In genomic region chr3:104956620-104957345, GRCh38 we compare ENCODE assay signal across 23 cellular contexts.
DNase-seq lines count a peak whose midpoint lies in the region; ATAC-seq, FAIRE-seq and TF ChIP-seq lines count a peak whose summit lies in the region.
"Had no signal": no experiment of that assay in that cellular context is flagged by ENCODE, and none has a peak within 500 bp of the region (broad histone marks: within the 10 kb centered on the region; RNA-seq: fewer than 3 reads in every experiment).

No MANE protein-coding gene starts in this region.

- H3K79me2 ChIP-seq in GM23338 (replicated peaks; ENCODE audit: insufficient read depth) (no peaks in the 10 kb centered on the region), H1 (ENCODE audit: control insufficient read depth in 1 of 2, insufficient read depth in 2 of 2, low read length in 2 of 2) (no peaks in the 10 kb centered on the region)

- H3K18ac ChIP-seq in H1 (ENCODE audit: extremely low read depth, low read length): no peak overlapping the region

- peak overlapping the region; percentile 25; the same call in 1 of the 2 replicates for H4K8ac ChIP-seq in H1 (ENCODE audit: extremely low read depth, insufficient read depth, low read length)

- no peak overlapping the region for H3K23ac ChIP-seq in H1 (ENCODE audit: insufficient read length)

- no peak overlapping the region for H2BK20ac ChIP-seq in H1 (ENCODE audit: low read length)

- TF ChIP-seq CTCF in GM23338 (conservative IDR thresholded peaks at IDR 0.05; ENCODE audit: low read depth in 2 of 2) (no peak), H1 (IDR thresholded peaks at IDR 0.05; ENCODE audit: control extremely low read depth in 1 of 3, insufficient read depth in 1 of 3, low read depth in 1 of 3, low read length in 3 of 3) (no peak)

- no peaks in the 10 kb centered on the region for H3K27me3 ChIP-seq in GM23338 (ENCODE audit: insufficient read depth)
- H3K27me3 ChIP-seq in H1 (replicated peaks in 1 of 4; ENCODE audit: control insufficient read depth in 3 of 4, extremely low read depth in 1 of 4, insufficient read depth in 3 of 4, low read length in 3 of 4): no peaks in the 10 kb centered on the region
- H3K27me3 ChIP-seq: BE2C had no signal

- H4K20me1 ChIP-seq in GM23338 (replicated peaks; ENCODE audit: insufficient read depth) (no peaks in the 10 kb centered on the region), H1 (replicated peaks in 1 of 2; ENCODE audit: control insufficient read depth in 1 of 2, insufficient read depth in 2 of 2, low read length in 2 of 2) (no peaks in the 10 kb centered on the region)

- H3K36me3 ChIP-seq in GM23338 (ENCODE audit: insufficient read depth): no peaks in the 10 kb centered on the region
- H3K36me3 ChIP-seq in H1 (ENCODE audit: control insufficient read depth in 2 of 4, insufficient read depth in 4 of 4, low read length in 3 of 4): no peaks in the 10 kb centered on the region
- H3K36me3 ChIP-seq: BE2C, HAP-1 had no signal

- no peak for TF ChIP-seq EP300 in H1 (IDR thresholded peaks at IDR 0.05; ENCODE audit: borderline replicate concordance in 1 of 2, low read depth in 2 of 2, low read length in 2 of 2)

- no peak overlapping the region for H2AK5ac ChIP-seq in H1 (ENCODE audit: low read depth, low read length)

- no peak overlapping the region for H3K14ac ChIP-seq in H1 (ENCODE audit: insufficient read length)

- H3K56ac ChIP-seq in H1 (replicated peaks; ENCODE audit: insufficient read length, low read depth, low read length): no peak overlapping the region

- WGBS in H1 (ENCODE audit: extremely low coverage in 1 of 2, insufficient coverage in 1 of 2, insufficient read length in 1 of 2, insufficient replicate concordance in 2 of 2, low coverage in 1 of 2, low lambda C conversion rate in 2 of 2, missing lambda C conversion rate in 1 of 2), 2 experiments: 91% methylated on average over 23 of the region's 25 CpGs; no CpG with 5 or more reads in 1 of the 2 experiments

- ATAC-seq in GM23338 (no peak; the same call in 2 of the 3 replicates), GM18502 (IDR thresholded peaks at IDR 0.05; ENCODE audit: poor library complexity, unreplicated experiment) (no peak), HG02870 (IDR thresholded peaks at IDR 0.05; ENCODE audit: unreplicated experiment) (no peak)
- ATAC-seq in stimulated activated memory B cell treated with anti-CD40 and anti-IgM and Interleukin-4, amounts not matched to agents 10 μg/mL and 1 μg/mL and 100 μg/mL, for 72 hours: peak; percentile 53
- ATAC-seq: PC-3 had no signal

- no peak overlapping the region; the same call in 1 of the 2 replicates for H2BK12ac ChIP-seq in H1 (ENCODE audit: low read depth, low read length)

- H3K79me1 ChIP-seq in H1 (ENCODE audit: low read depth, low read length): no peaks in the 10 kb centered on the region

- POLR2A ChIA-PET in H1 (lab: Charles Lee; ENCODE audit: partially characterized antibody): no interaction called here

- H3F3A ChIP-seq in GM23338 (replicated peaks; ENCODE audit: low read depth): no peaks in the 10 kb centered on the region

- no peak overlapping the region for H3K4me3 ChIP-seq in GM23338
- H3K4me3 ChIP-seq in H1 (ENCODE audit: extremely low read depth in 1 of 4, insufficient read depth in 2 of 4, low read depth in 3 of 4, low read length in 4 of 4): no peak overlapping the region
- H3K4me3 ChIP-seq: HAP-1 had no signal

- H3K27me3 Mint-ChIP-seq in GM23338 (ENCODE audit: insufficient read depth, low read depth, poor library complexity): peaks cover 2% of the 10 kb centered on the region
- peaks cover 9% of the 10 kb centered on the region for H3K27me3 Mint-ChIP-seq in stimulated activated memory B cell treated with anti-CD40 and anti-IgM and Interleukin-4, amounts not matched to agents 10 μg/mL and 1 μg/mL and 100 μg/mL, for 72 hours

- H3K4me3 Mint-ChIP-seq in GM23338: no peak overlapping the region
- H3K4me3 Mint-ChIP-seq in stimulated activated memory B cell treated with anti-CD40 and anti-IgM and Interleukin-4, amounts not matched to agents 10 μg/mL and 1 μg/mL and 100 μg/mL, for 72 hours: no peak overlapping the region

- TF ChIP-seq RAD21 in H1 (IDR thresholded peaks at IDR 0.05 in 1 of 2, conservative IDR thresholded peaks at IDR 0.05 in 1 of 2; ENCODE audit: low read depth in 2 of 2, low read length in 2 of 2): no peak

- no peak overlapping the region for H3K27ac Mint-ChIP-seq in GM23338
- H3K27ac Mint-ChIP-seq in stimulated activated memory B cell treated with anti-CD40 and anti-IgM and Interleukin-4, amounts not matched to agents 10 μg/mL and 1 μg/mL and 100 μg/mL, for 72 hours: no peak overlapping the region

- no peak overlapping the region for H2BK5ac ChIP-seq in H1 (ENCODE audit: low read depth, low read length)

- no peak overlapping the region for H4K91ac ChIP-seq in H1 (replicated peaks; ENCODE audit: insufficient read length, low read length)

- no peak overlapping the region for H3K27ac ChIP-seq in GM23338 (ENCODE audit: low read depth)
- H3K27ac ChIP-seq in H1 (ENCODE audit: low read depth, low read length): no peak overlapping the region
- H3K27ac ChIP-seq: HL-60, RWPE1 had no signal

- no peak for DNase-seq in GM23338 (ENCODE audit: low spot score)
- peak; percentile 30 for DNase-seq in M059J (ENCODE audit: low read depth)
- no peak for DNase-seq in H1 (ENCODE audit: low read depth in 1 of 2, low spot score in 2 of 2)
- DNase-seq in pons (ENCODE audit: low spot score): no peak
- DNase-seq: BE2C, DMS53, GDM1, KG1, NCI-H1694, NCI-H2081, NCI-H446 treated with DMSO at 0.1 percent for 48 hours, NCI-H526 treated with DMSO at 0.1 percent for 48 hours, SIG-M5, SK-N-SH had no signal

- no peak for TF ChIP-seq POLR2A in H1 (IDR thresholded peaks at IDR 0.05; ENCODE audit: control extremely low read depth in 1 of 2, low read depth in 2 of 2, low read length in 2 of 2)

- H3K4ac ChIP-seq in H1 (replicated peaks; ENCODE audit: insufficient read length, low read depth, low read length): no peak overlapping the region

- H3K9ac ChIP-seq in H1 (replicated peaks in 1 of 4; ENCODE audit: extremely low read depth in 1 of 4, low read depth in 3 of 4, low read length in 3 of 4): no peak overlapping the region
- H3K9ac ChIP-seq: SK-N-SH had no signal

- no peak overlapping the region for H2BK120ac ChIP-seq in H1 (replicated peaks; ENCODE audit: low read depth, low read length)

- no peak overlapping the region for H4K5ac ChIP-seq in H1 (ENCODE audit: insufficient read length, low read depth, low read length)

- H2AFZ ChIP-seq in GM23338 (peak overlapping the region; percentile 75), H1 (ENCODE audit: low read length) (peak overlapping the region; percentile 27; the same call in 1 of the 2 replicates)

- H3K9me3 ChIP-seq in H1 (ENCODE audit: insufficient read depth in 2 of 2, low read depth in 1 of 2, low read length in 1 of 2): no peaks in the 10 kb centered on the region
- H3K9me3 ChIP-seq: BE2C, HAP-1, SK-N-SH had no signal

- no peaks in the 10 kb centered on the region for H3K9me2 ChIP-seq in GM23338 (ENCODE audit: insufficient read depth)
- H3K9me2 ChIP-seq: SK-N-SH had no signal

- H3K23me2 ChIP-seq in H1 (ENCODE audit: low read depth, low read length): no peaks in the 10 kb centered on the region

- H3K4me1 ChIP-seq in GM23338 (ENCODE audit: insufficient read depth) (peaks cover 16% of the 10 kb centered on the region), H1 (replicated peaks in 1 of 4; ENCODE audit: control insufficient read depth in 3 of 4, insufficient read depth in 4 of 4, low read length in 3 of 4) (peaks cover 0 to 4% (median under 1%) of the 10 kb centered on the region in 4 experiments; a peak in 5 of 7 replicates)
- H3K4me1 ChIP-seq: BE2C, HAP-1 had no signal

- H3K4me1 Mint-ChIP-seq in GM23338: peaks cover 14% of the 10 kb centered on the region
- H3K4me1 Mint-ChIP-seq in stimulated activated memory B cell treated with anti-CD40 and anti-IgM and Interleukin-4, amounts not matched to agents 10 μg/mL and 1 μg/mL and 100 μg/mL, for 72 hours: no peaks in the 10 kb centered on the region

- CTCF ChIA-PET in H1 (lab: Charles Lee; ENCODE audit: partially characterized antibody): interaction anchor here (1.0 to 1.5 kb wide), 2 partner anchors 25 to 278 kb away, joined by 3 read pairs; no protein-coding TSS in a partner anchor

- no peak overlapping the region for H2BK15ac ChIP-seq in H1 (ENCODE audit: low read length)

- H3K36me3 Mint-ChIP-seq in GM23338 (ENCODE audit: low read depth): peaks cover 3% of the 10 kb centered on the region; the same call in 1 of the 3 replicates
- no peaks in the 10 kb centered on the region for H3K36me3 Mint-ChIP-seq in stimulated activated memory B cell treated with anti-CD40 and anti-IgM and Interleukin-4, amounts not matched to agents 10 μg/mL and 1 μg/mL and 100 μg/mL, for 72 hours

- FAIRE-seq in H1 (lab: Jason Lieb, UNC): no peak
- FAIRE-seq: D721Med, GM19239 had no signal

- H3K9me3 Mint-ChIP-seq in GM23338: peaks cover 5% of the 10 kb centered on the region; the same call in 1 of the 3 replicates
- no peaks in the 10 kb centered on the region for H3K9me3 Mint-ChIP-seq in stimulated activated memory B cell treated with anti-CD40 and anti-IgM and Interleukin-4, amounts not matched to agents 10 μg/mL and 1 μg/mL and 100 μg/mL, for 72 hours

- H3K4me2 ChIP-seq in GM23338 (no peak overlapping the region), H1 (ENCODE audit: insufficient read depth in 1 of 2, low read depth in 2 of 2, low read length in 2 of 2) (no peak overlapping the region)
- H3K4me2 ChIP-seq: SK-N-SH had no signal

TF ChIP-seq in GM23338, 12 proteins besides CTCF, POLR2A, EP300 and RAD21 (continues in another document):
- TF ChIP-seq EZH2 (IDR thresholded peaks at IDR 0.05; ENCODE audit: low read depth, unreplicated experiment) (no peak), STAT1 (IDR thresholded peaks at IDR 0.05; ENCODE audit: unreplicated experiment) (no peak), JUNB (IDR thresholded peaks at IDR 0.05; ENCODE audit: unreplicated experiment) (no peak), ZNF114 (CRISPR knock-in tag; IDR thresholded peaks at IDR 0.05) (no peak), NANOG (IDR thresholded peaks at IDR 0.05; ENCODE audit: borderline replicate concordance) (no peak), POLR2AphosphoS5 (IDR thresholded peaks at IDR 0.05; ENCODE audit: low read depth) (no peak), EZH2phosphoT487 (IDR thresholded peaks at IDR 0.05; ENCODE audit: unreplicated experiment) (no peak)

TF ChIP-seq in H1, 55 proteins besides CTCF, POLR2A, EP300 and RAD21:
- peak; percentile 29; the same call in 1 of the 2 replicates for TF ChIP-seq E2F6 (IDR thresholded peaks at IDR 0.05)
- no peak for TF ChIP-seq CBX8 (IDR thresholded peaks at IDR 0.05; ENCODE audit: borderline replicate concordance, low read depth, low read length)
